ENCODE assay signal across 7 cellular contexts in the genomic region with DNA sequence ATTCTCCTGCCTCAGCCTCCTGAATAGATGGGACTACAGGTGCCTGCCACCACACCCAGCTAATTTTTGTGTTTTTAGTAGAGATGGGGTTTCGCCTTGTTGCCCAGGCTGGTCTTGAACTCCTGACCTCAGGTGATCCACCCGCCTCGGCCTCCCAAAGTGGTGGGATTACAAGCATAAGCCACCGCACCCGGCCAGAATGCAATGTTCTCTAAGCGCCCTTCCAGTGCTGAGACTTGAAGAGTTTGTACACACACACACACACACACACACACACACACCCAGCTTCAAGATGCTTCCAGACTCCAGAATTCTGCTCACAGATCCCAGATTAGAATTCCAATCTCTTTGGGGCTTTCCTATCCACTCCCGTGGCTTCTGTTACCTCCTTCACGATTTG.
A peak's percentile ranks its signal among the peaks of the same experiment; 100 is the strongest.
DNase-seq lines count a peak whose midpoint lies in the region; ATAC-seq and TF ChIP-seq lines count a peak whose summit lies in the region.
"Not testable (repeated sequence)": the region's sequence is repeated elsewhere in the genome, so short reads cannot be mapped to it uniquely, and the experiment has no call there.

No MANE protein-coding gene starts in this region.

- no CpG with 5 or more reads among the region's 8 CpGs for WGBS in H9 (ENCODE audit: extremely low coverage, insufficient read length, low lambda C conversion rate)
- WGBS in sigmoid colon, 2 donors = 93% methylated on average over 8 of the region's 8 CpGs
- 92% methylated on average over 8 of the region's 8 CpGs for WGBS in suprapubic skin

- H3K23ac ChIP-seq in H9 (ENCODE audit: insufficient read length, low read depth, low read length) = not testable (repeated sequence)

- not testable (repeated sequence) for H3K4ac ChIP-seq in H9 (ENCODE audit: low read depth, low read length)

- DNase-seq in H9 (peak; percentile 9), ecto neural progenitor cell (ENCODE audit: low spot score) (peak; percentile 19), left lobe of liver (ENCODE audit: low spot score) (peak; percentile 11), sigmoid colon (peak; percentile 25), suprapubic skin (ENCODE audit: low spot score in 2 of 2) (peak; percentile 13 to 59), upper lobe of right lung (peak; percentile 15)
- peak; percentile 16 for DNase-seq in activated effector memory CD4-positive, alpha-beta T cell treated with anti-CD3 and anti-CD28 coated beads, Interleukin-2, amount 50 U/mL, for 16 hours

- not testable (repeated sequence) for H3K18ac ChIP-seq in H9 (ENCODE audit: insufficient read length, low read depth, low read length)

- not testable (repeated sequence) for H2BK120ac ChIP-seq in H9 (ENCODE audit: low read depth, low read length, poor library complexity, severe bottlenecking)

- not testable (repeated sequence) for H3K27ac Mint-ChIP-seq in H9

- not testable (repeated sequence) for H2AK5ac ChIP-seq in H9 (ENCODE audit: insufficient read length, low read length)

- not testable (repeated sequence) for TF ChIP-seq POLR2A in sigmoid colon (IDR thresholded peaks at IDR 0.05); suprapubic skin (IDR thresholded peaks at IDR 0.05)

- not testable (repeated sequence) for H3K9ac ChIP-seq in H9 (ENCODE audit: extremely low read depth, insufficient read length, low read length)

- H3K36me3 ChIP-seq in sigmoid colon, suprapubic skin, upper lobe of right lung: not testable (repeated sequence)

- H3K23me2 ChIP-seq in H9 (ENCODE audit: insufficient read length, low read depth, low read length, poor library complexity, severe bottlenecking) = not testable (repeated sequence)

- H2BK12ac ChIP-seq in H9 (ENCODE audit: insufficient read length, low read depth, low read length) = not testable (repeated sequence)

- not testable (repeated sequence) for ATAC-seq in left lobe of liver, upper lobe of right lung

- H3T11ph ChIP-seq in H9 (ENCODE audit: low read length) = not testable (repeated sequence)

- not testable (repeated sequence) for H4K91ac ChIP-seq in H9 (ENCODE audit: insufficient read length, low read depth, low read length)

- H2BK5ac ChIP-seq in H9 (ENCODE audit: insufficient read length, low read length) = not testable (repeated sequence)

- H2AFZ ChIP-seq in H9 (ENCODE audit: low read length) = not testable (repeated sequence)

- H3K4me3 ChIP-seq in sigmoid colon, suprapubic skin, upper lobe of right lung: not testable (repeated sequence)

- not testable (repeated sequence) for H3K79me1 ChIP-seq in H9 (ENCODE audit: insufficient read depth, low read depth, low read length, poor library complexity, severe bottlenecking)

- TF ChIP-seq EP300 in sigmoid colon (IDR thresholded peaks at IDR 0.05); suprapubic skin (IDR thresholded peaks at IDR 0.05): not testable (repeated sequence)

- H2BK15ac ChIP-seq in H9 (ENCODE audit: low read depth, low read length) = not testable (repeated sequence)

- not testable (repeated sequence) for H3K9me3 ChIP-seq in H9 (ENCODE audit: control insufficient read depth, low read depth, low read length); sigmoid colon; suprapubic skin; upper lobe of right lung

- not testable (repeated sequence) for H3K79me2 ChIP-seq in H9 (ENCODE audit: insufficient read depth, low read length)

- not testable (repeated sequence) for H3K4me3 Mint-ChIP-seq in H9

- H4K20me1 ChIP-seq in H9 (ENCODE audit: control insufficient read depth, insufficient read depth, insufficient read length) = not testable (repeated sequence)

- H3K27me3 Mint-ChIP-seq in H9 (ENCODE audit: low read depth) = peaks cover 68% of the 10 kb centered on the region

- H2BK20ac ChIP-seq in H9 (ENCODE audit: low read depth, low read length, poor library complexity, severe bottlenecking) = not testable (repeated sequence)

- not testable (repeated sequence) for H3K14ac ChIP-seq in H9 (ENCODE audit: insufficient read depth, low read length)

- not testable (repeated sequence) for H3K27ac ChIP-seq in H9 (ENCODE audit: insufficient read length, low read depth, low read length); sigmoid colon; suprapubic skin; upper lobe of right lung

- not testable (repeated sequence) for H4K8ac ChIP-seq in H9 (replicated peaks; ENCODE audit: insufficient read length, low read depth, low read length)

- not testable (repeated sequence) for H3K56ac ChIP-seq in H9 (ENCODE audit: insufficient read length, low read depth, low read length)

- not testable (repeated sequence) for H3K27me3 ChIP-seq in H9 (ENCODE audit: insufficient read depth, low read length); sigmoid colon; suprapubic skin; upper lobe of right lung

- not testable (repeated sequence) for H3K9me3 Mint-ChIP-seq in H9

- H3K4me1 ChIP-seq in H9 (ENCODE audit: insufficient read depth, low read length); sigmoid colon; suprapubic skin; upper lobe of right lung: not testable (repeated sequence)

- H4K5ac ChIP-seq in H9 (ENCODE audit: insufficient read length, low read depth, low read length) = not testable (repeated sequence)

- H3K4me1 Mint-ChIP-seq in H9 = not testable (repeated sequence)

- TF ChIP-seq CTCF in H9 (conservative IDR thresholded peaks at IDR 0.05); sigmoid colon (IDR thresholded peaks at IDR 0.05); suprapubic skin (IDR thresholded peaks at IDR 0.05); upper lobe of right lung (IDR thresholded peaks at IDR 0.05): not testable (repeated sequence)

- not testable (repeated sequence) for H3K36me3 Mint-ChIP-seq in H9 (ENCODE audit: insufficient read depth in 1 of 3, low read depth in 3 of 3)

- H3K4me2 ChIP-seq in H9 (ENCODE audit: insufficient read depth, insufficient read length, low read length) = not testable (repeated sequence)

- intact Hi-C loops in sigmoid colon (cut with DNase I); upper lobe of right lung (cut with DNase I): not testable (repeated sequence)
